ENCODE assay signal across 18 cellular contexts in genomic region chr1:210685295-210685650, GRCh38.
"Had no signal": no experiment of that assay in that cellular context is flagged by ENCODE, and none has a peak within 500 bp of the region (broad histone marks: within the 10 kb centered on the region; RNA-seq: fewer than 3 reads in every experiment).

No MANE protein-coding gene starts in this region.

- H3K36me3 ChIP-seq: ascending aorta, gastrocnemius medialis, left lung, sigmoid colon, thyroid gland, uterus had no signal

- H3K27ac Mint-ChIP-seq: activated CD4-positive, alpha-beta T cell treated with anti-CD3 and anti-CD28 coated beads, Interleukin-2, amount 10 ng/mL, durations not matched to agents 7 days and 5 days; activated CD8-positive, alpha-beta T cell treated with anti-CD3 and anti-CD28 coated beads, Interleukin-2, amount 10 ng/mL, durations not matched to agents 7 days and 5 days; activated naive CD4-positive, alpha-beta T cell treated with anti-CD3 and anti-CD28 coated beads, Interleukin-2, amount 50 U/mL, for 24 hours; activated T-cell treated with anti-CD3 and anti-CD28 coated beads, Interleukin-2, amount 50 U/mL, for 24 hours; mesothelial cell of epicardium; nephron; stimulated activated effector memory CD8-positive, alpha-beta T cell treated with anti-CD3 and anti-CD28 coated beads, Interleukin-12 subunit alpha, Interleukin-12 subunit beta, amount 100 ng/mL, for 72 hours had no signal

- H3K27ac ChIP-seq: ascending aorta, coronary artery, gastrocnemius medialis, left lung, sigmoid colon, thyroid gland, uterus had no signal

- H3K9me3 ChIP-seq: ascending aorta, gastrocnemius medialis, left lung, sigmoid colon, thyroid gland, uterus had no signal

- H3K4me3 Mint-ChIP-seq: activated CD4-positive, alpha-beta T cell treated with anti-CD3 and anti-CD28 coated beads, Interleukin-2, amount 10 ng/mL, durations not matched to agents 7 days and 5 days; activated CD8-positive, alpha-beta T cell treated with anti-CD3 and anti-CD28 coated beads, Interleukin-2, amount 10 ng/mL, durations not matched to agents 7 days and 5 days; activated naive CD4-positive, alpha-beta T cell treated with anti-CD3 and anti-CD28 coated beads, Interleukin-2, amount 50 U/mL, for 24 hours; activated T-cell treated with anti-CD3 and anti-CD28 coated beads, Interleukin-2, amount 50 U/mL, for 24 hours; central memory CD8-positive, alpha-beta T cell; mesothelial cell of epicardium; nephron; stimulated activated effector memory CD8-positive, alpha-beta T cell treated with anti-CD3 and anti-CD28 coated beads, Interleukin-12 subunit alpha, Interleukin-12 subunit beta, amount 100 ng/mL, for 72 hours had no signal

- H3K27me3 ChIP-seq: ascending aorta, gastrocnemius medialis, left lung, sigmoid colon, thyroid gland, uterus had no signal

- ATAC-seq: activated CD8-positive, alpha-beta T cell treated with anti-CD3 and anti-CD28 coated beads, Interleukin-2, amount 10 ng/mL, durations not matched to agents 7 days and 5 days; gastrocnemius medialis; left lung had no signal

- H3K4me3 ChIP-seq: ascending aorta, coronary artery, gastrocnemius medialis, left lung, sigmoid colon, thyroid gland, uterus had no signal

- H3K9me3 Mint-ChIP-seq: activated CD4-positive, alpha-beta T cell treated with anti-CD3 and anti-CD28 coated beads, Interleukin-2, amount 10 ng/mL, durations not matched to agents 7 days and 5 days; activated naive CD4-positive, alpha-beta T cell treated with anti-CD3 and anti-CD28 coated beads, Interleukin-2, amount 50 U/mL, for 24 hours; activated T-cell treated with anti-CD3 and anti-CD28 coated beads, Interleukin-2, amount 50 U/mL, for 24 hours; central memory CD8-positive, alpha-beta T cell; mesothelial cell of epicardium; nephron; stimulated activated effector memory CD8-positive, alpha-beta T cell treated with anti-CD3 and anti-CD28 coated beads, Interleukin-12 subunit alpha, Interleukin-12 subunit beta, amount 100 ng/mL, for 72 hours had no signal

- DNase-seq: activated CD4-positive, alpha-beta T cell treated with anti-CD3 and anti-CD28 coated beads, Interleukin-2, amount 10 ng/mL, durations not matched to agents 7 days and 5 days; activated CD8-positive, alpha-beta T cell treated with anti-CD3 and anti-CD28 coated beads, Interleukin-2, amount 10 ng/mL, durations not matched to agents 7 days and 5 days; activated effector memory CD4-positive, alpha-beta T cell treated with Interleukin-2 at 50 U/mL for 16 hours; activated T-cell treated with anti-CD3 and anti-CD28 coated beads, Interleukin-2, amount 50 U/mL, for 24 hours; gastrocnemius medialis; head of caudate nucleus; left lung; sigmoid colon; stimulated activated CD4-positive, alpha-beta T cell treated with anti-CD3 and anti-CD28 coated beads, Interleukin-4, amount 100 ng/mL, for 24 hours; thyroid gland; uterus had no signal

- H3K36me3 Mint-ChIP-seq: activated naive CD4-positive, alpha-beta T cell treated with anti-CD3 and anti-CD28 coated beads, Interleukin-2, amount 50 U/mL, for 24 hours; stimulated activated effector memory CD8-positive, alpha-beta T cell treated with anti-CD3 and anti-CD28 coated beads, Interleukin-12 subunit alpha, Interleukin-12 subunit beta, amount 100 ng/mL, for 72 hours had no signal

- H3K27me3 Mint-ChIP-seq: activated CD4-positive, alpha-beta T cell treated with anti-CD3 and anti-CD28 coated beads, Interleukin-2, amount 10 ng/mL, durations not matched to agents 7 days and 5 days; activated naive CD4-positive, alpha-beta T cell treated with anti-CD3 and anti-CD28 coated beads, Interleukin-2, amount 50 U/mL, for 24 hours; activated T-cell treated with anti-CD3 and anti-CD28 coated beads, Interleukin-2, amount 50 U/mL, for 24 hours; central memory CD8-positive, alpha-beta T cell had no signal

- H3K4me1 ChIP-seq: ascending aorta, gastrocnemius medialis, left lung, uterus had no signal

- H3K4me1 Mint-ChIP-seq: activated naive CD4-positive, alpha-beta T cell treated with anti-CD3 and anti-CD28 coated beads, Interleukin-2, amount 50 U/mL, for 24 hours; central memory CD8-positive, alpha-beta T cell; nephron had no signal
